In the genomic region with DNA sequence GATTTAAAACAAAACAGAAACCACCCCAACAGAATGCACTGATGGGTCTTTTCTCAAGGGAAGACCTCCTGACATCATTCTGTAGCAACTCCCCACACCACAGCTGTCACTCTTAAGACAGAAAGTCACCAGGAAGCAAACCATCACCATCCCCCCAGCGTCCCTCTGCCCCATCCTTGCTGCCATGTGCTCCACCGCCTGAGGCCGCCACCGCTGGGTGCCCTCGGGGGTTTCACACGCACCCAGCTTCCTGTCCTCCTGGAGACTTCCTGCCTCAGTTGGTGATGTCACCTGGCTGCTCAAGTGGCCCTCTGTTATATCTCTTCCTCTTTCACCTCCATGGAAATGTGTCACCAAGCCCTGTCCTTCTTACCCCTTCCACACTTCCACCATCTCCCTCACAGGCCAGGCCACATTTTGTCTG, we compare ENCODE assay signal across 8 cellular contexts.
DNase-seq lines count a peak whose midpoint lies in the region; ATAC-seq and TF ChIP-seq lines count a peak whose summit lies in the region.

No MANE protein-coding gene starts in this region.

- POLR2A ChIA-PET in OCI-LY7 (lab: Charles Lee): no interaction called here

- peaks cover 38% of the 10 kb centered on the region; the same call in 1 of the 2 replicates for H3K79me2 ChIP-seq in OCI-LY7 (ENCODE audit: insufficient read depth, low read depth, low read length)

- H2AFZ ChIP-seq in OCI-LY7 (ENCODE audit: low read length): no peak overlapping the region

- ATAC-seq in GM18498 (IDR thresholded peaks at IDR 0.05; ENCODE audit: unreplicated experiment): peak; percentile 82
- peak; percentile 81 for ATAC-seq in HG02852 (IDR thresholded peaks at IDR 0.05; ENCODE audit: unreplicated experiment)

- peak; percentile 86 for DNase-seq in OCI-LY7 (ENCODE audit: low spot score)
- peak; percentile 77 for DNase-seq in activated gamma-delta T cell treated with anti-CD3 and anti-CD28 coated beads, Interleukin-2, amount 50 U/mL, for 16 hours (ENCODE audit: low read depth)
- peak; percentile 52 for DNase-seq in stimulated activated CD8-positive, alpha-beta memory T cell treated with anti-CD3 and anti-CD28 coated beads, Interleukin-12 subunit alpha, Interleukin-12 subunit beta, amount 100 ng/mL, for 1 hour (ENCODE audit: low read depth)
- DNase-seq in prostate gland (ENCODE audit: low spot score): no peak
- DNase-seq in H4 (ENCODE audit: low spot score): no peak
- DNase-seq in 8988T: no peak

- TF ChIP-seq CTCF in OCI-LY7 (conservative IDR thresholded peaks at IDR 0.05; ENCODE audit: low read length) (peak; percentile 62), prostate gland (IDR thresholded peaks at IDR 0.05) (no peak)

- CTCF ChIA-PET in OCI-LY7 (lab: Charles Lee; ENCODE audit: unreplicated experiment): interaction anchor here (0.6 kb wide), 1 partner anchor 135 kb away, joined by 4 read pairs; no protein-coding TSS in a partner anchor

- peaks cover 97% of the 10 kb centered on the region for H3K36me3 ChIP-seq in OCI-LY7 (ENCODE audit: insufficient read depth, low read length)
- H3K36me3 ChIP-seq in prostate gland: no peaks in the 10 kb centered on the region

- intact Hi-C loops in OCI-LY7 (cut with micrococcal nuclease; ENCODE audit: unreplicated experiment): no loop called here
- intact Hi-C loops in prostate gland (cut with DNase I): no loop called here

- no peaks in the 10 kb centered on the region for H4K20me1 ChIP-seq in OCI-LY7 (ENCODE audit: insufficient read depth, low read length)

- peak overlapping the region; percentile 42 for H3K4me2 ChIP-seq in OCI-LY7 (ENCODE audit: low read length)

- H3K9me2 ChIP-seq in OCI-LY7 (ENCODE audit: insufficient read depth, low read length): no peaks in the 10 kb centered on the region

- H3K9me3 ChIP-seq in OCI-LY7 (ENCODE audit: low read length) (no peaks in the 10 kb centered on the region), prostate gland (no peaks in the 10 kb centered on the region)

- 77% methylated on average over 6 of the region's 6 CpGs for WGBS in prostate gland

- TF ChIP-seq POLR2A in prostate gland (IDR thresholded peaks at IDR 0.05): no peak

- H3K4me1 ChIP-seq in OCI-LY7 (ENCODE audit: insufficient read depth, low read length, poor library complexity, severe bottlenecking): peaks cover 42% of the 10 kb centered on the region
- peaks cover 11% of the 10 kb centered on the region for H3K4me1 ChIP-seq in prostate gland (replicated peaks)

- H3K27me3 ChIP-seq in prostate gland (replicated peaks; ENCODE audit: insufficient read depth): no peaks in the 10 kb centered on the region

- no TSS peak for BruUV-seq in OCI-LY7 (replicated peaks; lab: Mats Ljungman, UMichigan)

- peak overlapping the region; percentile 69 for H3K27ac ChIP-seq in OCI-LY7 (ENCODE audit: low read depth, low read length, poor library complexity, severe bottlenecking)
- H3K27ac ChIP-seq in prostate gland: no peak overlapping the region

- H3K4me3 ChIP-seq in OCI-LY7 (ENCODE audit: low read depth, low read length, poor library complexity, severe bottlenecking) (no peak overlapping the region), prostate gland (no peak overlapping the region)

Comparison
In these comparisons a context has a peak if more than half of its experiments do, and no peak if none do; other contexts are left out.
1. DNase-seq: peak in OCI-LY7 (single experiment), activated gamma-delta T cell treated with anti-CD3 and anti-CD28 coated beads, Interleukin-2, amount 50 U/mL, for 16 hours (single experiment) and stimulated activated CD8-positive, alpha-beta memory T cell treated with anti-CD3 and anti-CD28 coated beads, Interleukin-12 subunit alpha, Interleukin-12 subunit beta, amount 100 ng/mL, for 1 hour (single experiment); none in prostate gland (single experiment), H4 (single experiment) and 8988T (single experiment).